ENCODE assay signal across 18 cellular contexts in the genomic region with DNA sequence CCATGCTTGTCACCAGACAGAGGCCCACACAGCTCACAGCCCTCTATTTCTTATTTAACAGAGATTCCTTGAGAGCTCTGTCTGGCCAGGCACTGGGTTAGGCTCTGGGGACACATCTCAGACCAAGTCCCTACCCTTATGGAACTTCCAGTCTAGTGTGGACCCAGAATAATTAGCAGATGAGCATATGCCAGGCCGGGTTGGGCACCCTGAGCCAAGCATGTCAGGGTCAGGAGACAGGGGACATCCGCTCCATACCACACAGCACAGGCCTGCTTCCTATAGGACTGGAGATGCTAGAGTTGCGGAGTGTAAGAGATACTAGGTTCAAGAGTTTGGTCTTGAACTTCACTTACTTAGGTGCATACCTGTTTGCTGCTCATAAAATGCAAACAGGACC.
"Had no signal": no experiment of that assay in that cellular context is flagged by ENCODE, and none has a peak within 500 bp of the region (broad histone marks: within the 10 kb centered on the region; RNA-seq: fewer than 3 reads in every experiment).

No MANE protein-coding gene starts in this region.

- H3K4me3 ChIP-seq: ascending aorta, breast epithelium, esophagus muscularis mucosa, pancreas, sigmoid colon, thoracic aorta, upper lobe of left lung had no signal

- H3K9me3 ChIP-seq: ascending aorta, breast epithelium, esophagus muscularis mucosa, pancreas, sigmoid colon, thoracic aorta, upper lobe of left lung had no signal

- H3K4me1 ChIP-seq: ascending aorta, breast epithelium, pancreas had no signal

- H3K27ac ChIP-seq: ascending aorta, breast epithelium, esophagus muscularis mucosa, pancreas, sigmoid colon, thoracic aorta, upper lobe of left lung had no signal

- H3K27me3 ChIP-seq: ascending aorta, breast epithelium, esophagus muscularis mucosa, pancreas, sigmoid colon, upper lobe of left lung had no signal

- DNase-seq: activated CD4-positive, alpha-beta T cell treated with anti-CD3 and anti-CD28 coated beads, Interleukin-2, amount 50 U/mL, for 1 hour; activated CD4-positive, CD25-positive, alpha-beta regulatory T cell treated with anti-CD3 and anti-CD28 coated beads, Interleukin-2, amount 50 U/mL, for 72 hours; activated naive CD4-positive, alpha-beta T cell; activated naive CD8-positive, alpha-beta T cell treated with anti-CD3 and anti-CD28 coated beads, Interleukin-2, amount 50 U/mL, for 24 hours; activated T-cell treated with anti-CD3 and anti-CD28 coated beads for 4 hours; cerebellar nuclear complex; cortex of kidney; effector CD4-positive, alpha-beta T cell; mesendoderm; naive thymus-derived CD8-positive, alpha-beta T cell; pancreas; sigmoid colon; stimulated activated CD4-positive, alpha-beta T cell treated with anti-CD3 and anti-CD28 coated beads, Interleukin-4, amount 100 ng/mL, for 24 hours had no signal

- H3K36me3 ChIP-seq: breast epithelium, pancreas had no signal
